22 cellular contexts compared by ENCODE assay signal in the genomic region with DNA sequence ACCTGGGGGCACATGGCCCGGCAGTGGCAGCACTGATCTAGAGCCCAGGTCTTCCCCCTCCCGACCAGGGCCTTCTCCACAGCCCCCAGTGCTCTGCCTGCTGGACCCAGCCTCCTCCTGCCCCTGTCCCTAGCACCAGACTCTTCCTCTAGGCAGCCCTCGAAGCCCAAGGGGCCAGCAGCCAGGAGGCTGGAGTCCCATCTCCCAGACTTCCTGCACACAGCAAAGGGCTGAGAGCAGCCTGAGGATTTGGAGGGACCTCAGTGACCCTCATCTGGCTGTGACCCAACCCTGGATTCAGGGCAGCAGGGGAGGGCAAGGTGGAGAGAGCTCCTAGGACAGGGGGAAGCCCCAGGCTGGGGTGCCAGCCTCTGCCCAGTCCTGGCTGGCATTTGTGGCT. TPM values are rescaled to one million over a fixed set of nuclear protein-coding genes. Genes with fewer than 3 reads are reported as not detected.
"Had no signal": no experiment of that assay in that cellular context is flagged by ENCODE, and none has a peak within 500 bp of the region (broad histone marks: within the 10 kb centered on the region; RNA-seq: fewer than 3 reads in every experiment).

No MANE protein-coding gene starts in this region.

- ATAC-seq: activated T-cell treated with anti-CD3 and anti-CD28 coated beads, Interleukin-2, amount 50 U/mL, for 72 hours; left ventricle myocardium superior; sciatic nerve; stimulated activated naive B cell treated with anti-CD40 and anti-IgM and Interleukin-4, amounts not matched to agents 10 μg/mL and 1 μg/mL and 100 μg/mL, for 72 hours; T-helper 17 cell had no signal

- H3K27ac ChIP-seq: thoracic aorta had no signal

- H3K9me3 ChIP-seq: thoracic aorta had no signal

- DNase-seq: activated CD4-positive, alpha-beta memory T cell treated with anti-CD3 and anti-CD28 coated beads for 36 hours; activated CD4-positive, alpha-beta T cell treated with anti-CD3 and anti-CD28 coated beads for 48 hours; activated effector memory CD4-positive, alpha-beta T cell treated with Interleukin-2 at 50 U/mL for 16 hours; activated naive CD4-positive, alpha-beta T cell treated with anti-CD3 and anti-CD28 coated beads for 36 hours; activated naive CD8-positive, alpha-beta T cell treated with anti-CD3 and anti-CD28 coated beads, Interleukin-2, amount 10 ng/mL, durations not matched to agents 7 days and 5 days; activated T-cell treated with anti-CD3 and anti-CD28 coated beads, Interleukin-2, amount 50 U/mL, for 72 hours; amniotic stem cell; cortex of kidney; endodermal cell; kidney; left ventricle myocardium superior; nephron progenitor cell; nucleus accumbens; small intestine; stimulated activated CD4-positive, alpha-beta T cell treated with anti-CD3 and anti-CD28 coated beads, Interleukin-15, amount 100 ng/mL, for 24 hours; stimulated activated CD8-positive, alpha-beta memory T cell treated with anti-CD3 and anti-CD28 coated beads, Interleukin-4, amount 100 ng/mL, for 48 hours; stimulated activated naive B cell treated with anti-CD40 and anti-IgM and Interleukin-4, amounts not matched to agents 10 μg/mL and 1 μg/mL and 100 μg/mL, for 72 hours; SW 1271; T-helper 17 cell had no signal

- H3K36me3 ChIP-seq: thoracic aorta had no signal

- H3K4me3 ChIP-seq: thoracic aorta had no signal

RNA-seq across cellular contexts. Expression of a gene that starts 3.0 kb away (rescaled TPM):
- total RNA-seq: T-helper 17 cell had no signal

RNA-seq across cellular contexts. Expression of a gene that starts 36.7 kb away (rescaled TPM):
- total RNA-seq: activated CD4-positive, alpha-beta memory T cell treated with anti-CD3 and anti-CD28 coated beads for 36 hours; activated naive CD4-positive, alpha-beta T cell treated with anti-CD3 and anti-CD28 coated beads for 36 hours; activated naive CD8-positive, alpha-beta T cell treated with anti-CD3 and anti-CD28 coated beads, Interleukin-2, amount 10 ng/mL, durations not matched to agents 7 days and 5 days; activated T-cell treated with anti-CD3 and anti-CD28 coated beads, Interleukin-2, amount 50 U/mL, for 72 hours; myocyte; T-helper 17 cell had no signal
